In the genomic region with DNA sequence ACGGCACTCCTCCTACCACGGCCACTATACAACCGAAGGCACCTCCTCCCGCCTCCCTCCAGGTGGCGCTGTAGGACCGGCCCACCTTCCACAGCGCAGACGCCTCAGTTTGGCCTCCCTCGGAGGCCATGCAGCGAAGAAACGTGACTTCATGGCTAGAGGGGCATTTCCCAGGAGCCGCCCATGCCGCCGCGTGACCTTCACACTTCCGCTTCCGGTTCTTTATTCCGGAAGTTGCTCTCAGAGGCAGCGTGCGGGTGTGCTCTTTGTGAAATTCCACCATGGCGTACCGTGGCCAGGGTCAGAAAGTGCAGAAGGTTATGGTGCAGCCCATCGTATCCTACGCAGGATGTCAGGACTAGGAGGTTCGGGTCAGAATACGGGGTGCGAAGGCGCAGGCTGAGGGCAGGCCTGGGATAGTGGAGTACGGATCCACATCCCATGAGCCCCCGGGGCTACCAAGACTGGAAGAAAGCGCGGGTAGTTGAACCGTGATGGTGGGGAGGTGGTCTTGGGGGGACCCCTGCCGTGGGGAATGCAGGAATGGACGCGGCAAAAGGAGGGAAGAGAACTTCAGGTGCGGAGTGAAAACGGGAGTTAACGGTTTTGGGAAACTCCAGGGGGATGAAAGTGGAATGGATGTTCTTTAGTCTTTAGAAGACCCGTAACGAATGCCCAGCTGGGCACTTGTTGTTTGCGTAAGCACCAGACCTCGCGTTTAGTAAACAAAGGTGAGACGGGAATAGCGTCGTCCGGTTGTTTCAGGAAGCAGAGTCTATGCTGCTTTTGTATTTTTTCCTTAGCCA, we compare ENCODE assay signal across 8 cellular contexts. TPM values are rescaled to one million over a fixed set of nuclear protein-coding genes. Genes with fewer than 3 reads are reported as not detected.
DNase-seq lines count a peak whose midpoint lies in the region; ATAC-seq and TF ChIP-seq lines count a peak whose summit lies in the region.

TSS of gene SNRPE (plus strand) at position 221 of the 806 bp plus-strand sequence. CDS start at position 282, 61 bp downstream.

- peaks cover 32% of the 10 kb centered on the region for H3K36me3 ChIP-seq in DND-41 (ENCODE audit: insufficient read depth, low read length)
- peaks cover 14% of the 10 kb centered on the region; the same call in 1 of the 2 replicates for H3K36me3 ChIP-seq in KMS-11 (ENCODE audit: insufficient read depth)
- H3K36me3 ChIP-seq in Panc1 (ENCODE audit: control insufficient read depth, insufficient read depth, low read length), result peaks cover 29% of the 10 kb centered on the region
- peaks cover 21 to 22% of the 10 kb centered on the region in 2 donors for H3K36me3 ChIP-seq in muscle layer of duodenum (ENCODE audit: control insufficient read depth in 1 of 2, insufficient read depth in 2 of 2, low read length in 2 of 2)

- H3K27ac ChIP-seq in DND-41 (ENCODE audit: low read length) (peak within 1 kb of the TSS; percentile 76), KMS-11 (peak within 1 kb of the TSS; percentile 61), Panc1 (ENCODE audit: low read length) (peak within 1 kb of the TSS; percentile 98), muscle layer of duodenum (ENCODE audit: low read length) (peak within 1 kb of the TSS; percentile 84)

- TF ChIP-seq CTCF in DND-41 (IDR thresholded peaks at IDR 0.05; ENCODE audit: borderline replicate concordance, extremely low read depth, low read length, poor library complexity, severe bottlenecking), result peak; percentile 96
- peak; percentile 94 for TF ChIP-seq CTCF in KMS-11 (conservative IDR thresholded peaks at IDR 0.05; ENCODE audit: low read depth, low read length)
- peak; percentile 98 for TF ChIP-seq CTCF in Panc1 (IDR thresholded peaks at IDR 0.05)

- H3K27me3 ChIP-seq in DND-41 (ENCODE audit: insufficient read depth, low read length, poor library complexity) (no peaks in the 10 kb centered on the region), KMS-11 (ENCODE audit: insufficient read depth, low read depth) (no peaks in the 10 kb centered on the region), Panc1 (ENCODE audit: control insufficient read depth, insufficient read depth, low read length) (no peaks in the 10 kb centered on the region), muscle layer of duodenum (ENCODE audit: low read depth, low read length) (no peaks in the 10 kb centered on the region)

- ATAC-seq in DND-41 (ENCODE audit: insufficient read depth, low read depth) (peak; percentile 96), GM21737 (IDR thresholded peaks at IDR 0.05; ENCODE audit: unreplicated experiment) (peak; percentile 92), Panc1 (peak; percentile 97), esophagus mucosa (peak; percentile 97)
- peak; percentile 98 for ATAC-seq in activated T-cell treated with anti-CD3 and anti-CD28 coated beads, Interleukin-2, amount 50 U/mL, for 4 hours

- H3K9me3 Mint-ChIP-seq in activated T-cell treated with anti-CD3 and anti-CD28 coated beads, Interleukin-2, amount 50 U/mL, for 4 hours, result no peaks in the 10 kb centered on the region

- no TSS peak for BruUV-seq in Panc1 (replicated peaks; lab: Mats Ljungman, UMichigan)

- H4K20me1 ChIP-seq in DND-41 (ENCODE audit: insufficient read depth, low read length) (no peaks in the 10 kb centered on the region), KMS-11 (ENCODE audit: insufficient read depth) (no peaks in the 10 kb centered on the region)

- H2AFZ ChIP-seq in DND-41 (ENCODE audit: low read depth, low read length), result peak within 1 kb of the TSS; percentile 85
- H2AFZ ChIP-seq in KMS-11 (ENCODE audit: low read depth), result peak within 1 kb of the TSS; percentile 72

- peak within 1 kb of the TSS; percentile 70 for H3K9ac ChIP-seq in DND-41 (ENCODE audit: low read depth, low read length)
- peak within 1 kb of the TSS; percentile 85 for H3K9ac ChIP-seq in KMS-11

- H3K79me2 ChIP-seq in DND-41 (ENCODE audit: insufficient read depth, low read length) (peaks cover 43% of the 10 kb centered on the region), KMS-11 (ENCODE audit: insufficient read depth, low read depth) (peaks cover 26% of the 10 kb centered on the region)

- H3K4me3 Mint-ChIP-seq in activated T-cell treated with anti-CD3 and anti-CD28 coated beads, Interleukin-2, amount 50 U/mL, for 4 hours, result peak within 1 kb of the TSS; percentile 99

- POLR2A ChIA-PET in Panc1 (lab: Charles Lee), result interaction anchor here (0.6 kb wide), 1 partner anchor 263 kb away, joined by 5 read pairs; no protein-coding TSS in a partner anchor

- H3K4me2 ChIP-seq in DND-41 (ENCODE audit: insufficient read depth, low read length) (peak within 1 kb of the TSS; percentile 80), KMS-11 (peak within 1 kb of the TSS; percentile 94)

- CTCF ChIA-PET in Panc1 (lab: Charles Lee), result interaction anchor here (0.7 to 1.9 kb wide), 2 partner anchors 267 to 486 kb away, joined by 4 to 10 read pairs; no protein-coding TSS in a partner anchor

- DNase-seq in DND-41 (peak; percentile 97), Panc1 (ENCODE audit: low read depth, low spot score) (peak; percentile 95)
- DNase-seq in activated T-cell treated with anti-CD3 and anti-CD28 coated beads, Interleukin-2, amount 50 U/mL, for 4 hours, result peak; percentile 93
- DNase-seq in stimulated activated CD8-positive, alpha-beta memory T cell treated with anti-CD3 and anti-CD28 coated beads, Interleukin-7, amount 100 ng/mL, for 4 hours (ENCODE audit: low read depth in 2 of 2), result peak; percentile 92 to 94

- peaks cover 30% of the 10 kb centered on the region for H3K4me1 ChIP-seq in DND-41 (ENCODE audit: insufficient read depth, low read length)
- peaks cover 16% of the 10 kb centered on the region for H3K4me1 ChIP-seq in KMS-11 (ENCODE audit: low read depth, poor library complexity, severe bottlenecking)
- peaks cover 16% of the 10 kb centered on the region for H3K4me1 ChIP-seq in Panc1 (ENCODE audit: control insufficient read depth, insufficient read depth, low read length)
- peaks cover 13 to 14% of the 10 kb centered on the region in 2 donors for H3K4me1 ChIP-seq in muscle layer of duodenum (ENCODE audit: control insufficient read depth in 1 of 2, insufficient read depth in 2 of 2, low read length in 2 of 2)

- peaks cover 25% of the 10 kb centered on the region for H3K36me3 Mint-ChIP-seq in activated T-cell treated with anti-CD3 and anti-CD28 coated beads, Interleukin-2, amount 50 U/mL, for 4 hours (ENCODE audit: insufficient read depth)

- in situ Hi-C loops in Panc1 (cut with HindIII; ENCODE audit: low pct_unique_long_range_greater_than_20kb, low sequenced_read_pairs), result loop anchor here (25.0 kb wide), 1 partner anchor 276 kb away; no protein-coding TSS in a partner anchor

- H3K9me3 ChIP-seq in DND-41 (ENCODE audit: insufficient read depth, low read length, severe bottlenecking) (no peaks in the 10 kb centered on the region), Panc1 (ENCODE audit: control insufficient read depth, insufficient read depth, low read depth, low read length) (no peaks in the 10 kb centered on the region), muscle layer of duodenum (ENCODE audit: control insufficient read depth in 1 of 2, low read length in 2 of 2) (no peaks in the 10 kb centered on the region)

- H3K4me1 Mint-ChIP-seq in activated T-cell treated with anti-CD3 and anti-CD28 coated beads, Interleukin-2, amount 50 U/mL, for 4 hours (ENCODE audit: low read depth), result peaks cover 23% of the 10 kb centered on the region

- intact Hi-C loops in Panc1 (cut with micrococcal nuclease; ENCODE audit: unreplicated experiment), result loop anchor here (5.0 to 10.0 kb wide), 2 partner anchors 346 to 503 kb away; no protein-coding TSS in a partner anchor

- H3K4me3 ChIP-seq in DND-41 (ENCODE audit: low read depth in 1 of 2, low read length in 2 of 2) (peak within 1 kb of the TSS; percentile 52 to 59), KMS-11 (IDR thresholded peaks at IDR 0.05; ENCODE audit: insufficient read depth, low read depth, low read length) (peak within 1 kb of the TSS; percentile 95), Panc1 (ENCODE audit: low read depth in 2 of 2, low read length in 2 of 2) (peak within 1 kb of the TSS; percentile 91 to 97), muscle layer of duodenum (ENCODE audit: low read depth in 1 of 2, low read length in 2 of 2) (peak within 1 kb of the TSS; percentile 86 to 100)

- no peaks in the 10 kb centered on the region for H3K27me3 Mint-ChIP-seq in activated T-cell treated with anti-CD3 and anti-CD28 coated beads, Interleukin-2, amount 50 U/mL, for 4 hours (ENCODE audit: low read depth)

RNA-seq across cellular contexts. Expression of gene SNRPE, which starts in this region (rescaled TPM):
- total RNA-seq in Panc1 (2021; ENCODE audit: unreplicated experiment) (217 TPM), esophagus mucosa (67.4 TPM)
- 164 TPM for polyA plus RNA-seq in Panc1 (2012; ENCODE audit: insufficient read length)
- total RNA-seq in activated T-cell treated with anti-CD3 and anti-CD28 coated beads, Interleukin-2, amount 50 U/mL, for 4 hours, result 100 to 1,000 TPM; 377 to 427 (median 395) TPM

Comparison
In these comparisons a context has a peak if more than half of its experiments do, and no peak if none do; other contexts are left out.
1. Peak in every context shown above with its lines: DNase-seq, ATAC-seq, H3K4me3 ChIP-seq and H3K27ac ChIP-seq.